Comparison of ENCODE assay signal across 8 cellular contexts in genomic region chr19:49870309-49870901, GRCh38. TPM values are rescaled to one million over a fixed set of nuclear protein-coding genes. Genes with fewer than 3 reads are reported as not detected.
A peak's percentile ranks its signal among the peaks of the same experiment; 100 is the strongest.
DNase-seq lines count a peak whose midpoint lies in the region; ATAC-seq and TF ChIP-seq lines count a peak whose summit lies in the region.

No MANE protein-coding gene starts in this region.

- no peak for DNase-seq in CD4-positive, CD25-positive, alpha-beta regulatory T cell
- DNase-seq in NT2/D1 (ENCODE audit: low read depth, low spot score) = no peak
- no peak for DNase-seq in epithelial cell of proximal tubule (ENCODE audit: low read depth)
- DNase-seq in neuronal stem cell (ENCODE audit: low spot score) = no peak
- no peak for DNase-seq in inferior parietal cortex (ENCODE audit: extremely low spot score)
- DNase-seq in DMS 273 treated with DMSO at 0.1 percent for 48 hours (lab: John Stamatoyannopoulos, UW) = no peak
- DNase-seq in KBM-7 = no peak
- no peak for DNase-seq in kidney glomerular epithelial cell (lab: John Stamatoyannopoulos, UW)

- peak overlapping the region; percentile 70 for H4K8ac ChIP-seq in neuronal stem cell (ENCODE audit: low read depth, low read length)

- in situ Hi-C loops in KBM-7 (cut with MboI; ENCODE audit: low pct_unique_long_range_greater_than_20kb, low sequenced_read_pairs) = no loop called here

- peak overlapping the region in 1 of 3 donors; percentile 84 for H3K27ac Mint-ChIP-seq in CD4-positive, CD25-positive, alpha-beta regulatory T cell

- peak overlapping the region; percentile 42 for H3K4ac ChIP-seq in neuronal stem cell (ENCODE audit: low read length)

- H3K9me3 ChIP-seq in CD4-positive, CD25-positive, alpha-beta regulatory T cell (ENCODE audit: control insufficient read depth in 2 of 2, low read length in 2 of 2) = no peaks in the 10 kb centered on the region
- no peaks in the 10 kb centered on the region for H3K9me3 ChIP-seq in NT2/D1 (ENCODE audit: insufficient read depth, low read length)
- H3K9me3 ChIP-seq in neuronal stem cell (replicated peaks in 1 of 2; ENCODE audit: control insufficient read depth in 2 of 2, insufficient read depth in 1 of 2, low read depth in 1 of 2, low read length in 2 of 2) = no peaks in the 10 kb centered on the region

- H3K79me1 ChIP-seq in neuronal stem cell (ENCODE audit: low read depth, low read length) = peaks cover 10% of the 10 kb centered on the region

- peaks cover 0 to 59% (median 19%) of the 10 kb centered on the region in 4 donors for H3K4me1 Mint-ChIP-seq in CD4-positive, CD25-positive, alpha-beta regulatory T cell

- peak overlapping the region; percentile 58 for H3K4me2 ChIP-seq in neuronal stem cell (ENCODE audit: insufficient read depth, low read length, poor library complexity, severe bottlenecking)

- no peak overlapping the region for H2BK120ac ChIP-seq in neuronal stem cell (ENCODE audit: low read depth, low read length)

- H3K36me3 ChIP-seq in CD4-positive, CD25-positive, alpha-beta regulatory T cell (ENCODE audit: control insufficient read depth, insufficient read depth, low read length) = no peaks in the 10 kb centered on the region
- H3K36me3 ChIP-seq in NT2/D1 (ENCODE audit: insufficient read depth, insufficient read length, low read length) = peaks cover 56% of the 10 kb centered on the region
- peaks cover 2 to 13% of the 10 kb centered on the region in 2 donors for H3K36me3 ChIP-seq in neuronal stem cell (replicated peaks in 1 of 2; ENCODE audit: control insufficient read depth in 2 of 2, insufficient read depth in 2 of 2, low read length in 2 of 2)

- peak overlapping the region in 2 of 4 donors; percentile 57 to 93 for H3K4me3 Mint-ChIP-seq in CD4-positive, CD25-positive, alpha-beta regulatory T cell

- ATAC-seq in CD4-positive, CD25-positive, alpha-beta regulatory T cell (ENCODE audit: low read depth in 2 of 2) = no peak

- peak overlapping the region; percentile 93 for H4K91ac ChIP-seq in neuronal stem cell (ENCODE audit: low read depth, low read length, poor library complexity)

- peak overlapping the region; percentile 86 for H3K14ac ChIP-seq in neuronal stem cell (ENCODE audit: low read length)

- H3K27me3 ChIP-seq in CD4-positive, CD25-positive, alpha-beta regulatory T cell (ENCODE audit: control insufficient read depth, insufficient read depth, low read length) = no peaks in the 10 kb centered on the region
- H3K27me3 ChIP-seq in NT2/D1 (ENCODE audit: insufficient read depth, insufficient read length) (no peaks in the 10 kb centered on the region), neuronal stem cell (ENCODE audit: control insufficient read depth in 3 of 3, insufficient read depth in 3 of 3, low read depth in 1 of 3, low read length in 3 of 3) (no peaks in the 10 kb centered on the region)

- no peaks in the 10 kb centered on the region for H3K36me3 Mint-ChIP-seq in CD4-positive, CD25-positive, alpha-beta regulatory T cell

- H2AK5ac ChIP-seq in neuronal stem cell (ENCODE audit: low read depth, low read length) = peak overlapping the region; percentile 99

- peak overlapping the region; percentile 90 for H3K9ac ChIP-seq in NT2/D1 (ENCODE audit: insufficient read length, low read depth)
- H3K9ac ChIP-seq in neuronal stem cell (ENCODE audit: low read depth, low read length, poor library complexity) = peak overlapping the region; percentile 96

- H2BK12ac ChIP-seq in neuronal stem cell (ENCODE audit: low read length) = peak overlapping the region; percentile 91

- H3K27me3 Mint-ChIP-seq in CD4-positive, CD25-positive, alpha-beta regulatory T cell = peaks cover 10% of the 10 kb centered on the region

- peaks cover 42% of the 10 kb centered on the region for H3K4me1 ChIP-seq in CD4-positive, CD25-positive, alpha-beta regulatory T cell (ENCODE audit: control insufficient read depth, insufficient read depth, low read length, poor library complexity, severe bottlenecking)
- peaks cover 20% of the 10 kb centered on the region for H3K4me1 ChIP-seq in NT2/D1 (ENCODE audit: insufficient read depth, insufficient read length)
- H3K4me1 ChIP-seq in neuronal stem cell (ENCODE audit: control insufficient read depth in 2 of 2, insufficient read depth in 1 of 2, low read depth in 1 of 2, low read length in 2 of 2) = peaks cover 16 to 19% of the 10 kb centered on the region in 2 donors

- TF ChIP-seq CTCF in epithelial cell of proximal tubule (conservative IDR thresholded peaks at IDR 0.05; ENCODE audit: low read depth, low read length) = no peak

- no peak overlapping the region for H2AFZ ChIP-seq in neuronal stem cell (ENCODE audit: low read length)

- no peaks in the 10 kb centered on the region for H3K9me3 Mint-ChIP-seq in CD4-positive, CD25-positive, alpha-beta regulatory T cell

- peak overlapping the region; percentile 98 for H3K27ac ChIP-seq in CD4-positive, CD25-positive, alpha-beta regulatory T cell (ENCODE audit: insufficient read depth, low read length, poor library complexity, severe bottlenecking)
- peak overlapping the region; percentile 90 for H3K27ac ChIP-seq in neuronal stem cell (replicated peaks; ENCODE audit: low read length)

- peak overlapping the region; percentile 98 for H3K18ac ChIP-seq in neuronal stem cell (ENCODE audit: low read length)

- peak overlapping the region; percentile 60 for H2BK15ac ChIP-seq in neuronal stem cell (ENCODE audit: low read length)

- peak overlapping the region; percentile 96 for H2BK5ac ChIP-seq in neuronal stem cell (ENCODE audit: low read length)

- H3K4me3 ChIP-seq in CD4-positive, CD25-positive, alpha-beta regulatory T cell (ENCODE audit: low read depth, low read length) = peak overlapping the region; percentile 58
- H3K4me3 ChIP-seq in NT2/D1 (ENCODE audit: insufficient read length, low read depth) = peak overlapping the region; percentile 39
- H3K4me3 ChIP-seq in epithelial cell of proximal tubule (ENCODE audit: low read depth, low read length) = peak overlapping the region; percentile 65
- H3K4me3 ChIP-seq in neuronal stem cell (ENCODE audit: low read length in 2 of 2) = peak overlapping the region; percentile 50 to 82

- peak overlapping the region; percentile 92 for H3K23ac ChIP-seq in neuronal stem cell (ENCODE audit: low read depth, low read length, poor library complexity)

- WGBS in neuronal stem cell (ENCODE audit: extremely low coverage in 2 of 2, insufficient read length in 2 of 2, insufficient replicate concordance in 1 of 2), 2 donors = no CpG with 5 or more reads among the region's 15 CpGs

RNA-seq across cellular contexts. Expression of gene PNKP, which starts 3.0 kb away (rescaled TPM):
- total RNA-seq in CD4-positive, CD25-positive, alpha-beta regulatory T cell = 149 TPM
- 10 to 100 TPM; 26.2 to 33.5 (median 28.2) TPM for polyA plus RNA-seq in CD4-positive, CD25-positive, alpha-beta regulatory T cell
- 59.2 and 71.6 TPM in 2 replicates for total RNA-seq in epithelial cell of proximal tubule
- 56.3 TPM for polyA plus RNA-seq in neuronal stem cell (2013, experiment 1 of 2)
- 62.9 TPM for polyA plus RNA-seq in neuronal stem cell (2013, experiment 2 of 2)

RNA-seq across cellular contexts. Expression of gene AKT1S1, which starts 6.8 kb away (rescaled TPM):
- 12.9 TPM for total RNA-seq in CD4-positive, CD25-positive, alpha-beta regulatory T cell
- polyA plus RNA-seq in CD4-positive, CD25-positive, alpha-beta regulatory T cell = 1 to 10 TPM; 3.0 to 4.2 (median 3.8) TPM
- total RNA-seq in epithelial cell of proximal tubule = 25.8 and 34.4 TPM in 2 replicates
- polyA plus RNA-seq in neuronal stem cell (2013, experiment 1 of 2) = 45.3 TPM
- polyA plus RNA-seq in neuronal stem cell (2013, experiment 2 of 2) = 42.9 TPM

RNA-seq across cellular contexts. Expression of gene TBC1D17, which starts 7.1 kb away (rescaled TPM):
- 48.1 TPM for total RNA-seq in CD4-positive, CD25-positive, alpha-beta regulatory T cell
- 1 to 10 TPM; 8.8 to 9.7 (median 9.1) TPM for polyA plus RNA-seq in CD4-positive, CD25-positive, alpha-beta regulatory T cell
- 11.9 and 16.8 TPM in 2 replicates for total RNA-seq in epithelial cell of proximal tubule
- polyA plus RNA-seq in neuronal stem cell (2013, experiment 1 of 2) = 29.5 TPM
- polyA plus RNA-seq in neuronal stem cell (2013, experiment 2 of 2) = 29.9 TPM

RNA-seq across cellular contexts. Expression of gene PTOV1, which starts 19.4 kb away (rescaled TPM):
- total RNA-seq in CD4-positive, CD25-positive, alpha-beta regulatory T cell = 116 TPM
- 10 to 100 TPM; 26.8 to 45.6 (median 34.2) TPM for polyA plus RNA-seq in CD4-positive, CD25-positive, alpha-beta regulatory T cell
- total RNA-seq in epithelial cell of proximal tubule = 81.9 and 121 TPM in 2 replicates
- 316 TPM for polyA plus RNA-seq in neuronal stem cell (2013, experiment 1 of 2)
- 321 TPM for polyA plus RNA-seq in neuronal stem cell (2013, experiment 2 of 2)

RNA-seq across cellular contexts. Expression of gene IL4I1, which starts 26.3 kb away (rescaled TPM):
- total RNA-seq in CD4-positive, CD25-positive, alpha-beta regulatory T cell = 3.7 TPM
- under 1 TPM; 0.20 to 0.85 (median 0.30) TPM for polyA plus RNA-seq in CD4-positive, CD25-positive, alpha-beta regulatory T cell
- total RNA-seq in epithelial cell of proximal tubule = 4.0 and 9.5 TPM in 2 replicates
- 0.28 TPM for polyA plus RNA-seq in neuronal stem cell (2013, experiment 1 of 2)
- polyA plus RNA-seq in neuronal stem cell (2013, experiment 2 of 2) = 0.26 TPM
